ENCODE assay signal across 11 cellular contexts in genomic region chrX:2875798-2876399, GRCh38. TPM values are rescaled to one million over a fixed set of nuclear protein-coding genes. Genes with fewer than 3 reads are reported as not detected.
DNase-seq lines count a peak whose midpoint lies in the region; ATAC-seq and TF ChIP-seq lines count a peak whose summit lies in the region.
"Had no signal": no experiment of that assay in that cellular context is flagged by ENCODE, and none has a peak within 500 bp of the region (broad histone marks: within the 10 kb centered on the region; RNA-seq: fewer than 3 reads in every experiment).

No MANE protein-coding gene starts in this region.

- no peak overlapping the region for H2AFZ ChIP-seq in OCI-LY3 (ENCODE audit: low read depth, low read length)

- ATAC-seq in heart right ventricle, result no peak
- no peak for ATAC-seq in right cardiac atrium
- ATAC-seq in GM18519 (IDR thresholded peaks at IDR 0.05; ENCODE audit: low FRiP score, unreplicated experiment), result no peak

- H3K36me3 ChIP-seq in heart right ventricle (no peaks in the 10 kb centered on the region), OCI-LY3 (replicated peaks; ENCODE audit: low read depth, low read length) (no peaks in the 10 kb centered on the region), esophagus muscularis mucosa (no peaks in the 10 kb centered on the region)

- POLR2A ChIA-PET in GM10248 (lab: Yijun Ruan, JAX), result no interaction called here

- no peaks in the 10 kb centered on the region for H4K20me1 ChIP-seq in OCI-LY3 (ENCODE audit: insufficient read depth, low read length)

- H3K9me3 ChIP-seq in heart right ventricle (peaks cover 0 to 4% (median 0%) of the 10 kb centered on the region in 11 donors), right cardiac atrium (ENCODE audit: control insufficient read depth, low read length) (no peaks in the 10 kb centered on the region), OCI-LY3 (ENCODE audit: insufficient read depth, low read length) (no peaks in the 10 kb centered on the region), esophagus muscularis mucosa (no peaks in the 10 kb centered on the region)

- H3K27me3 ChIP-seq in heart right ventricle (no peaks in the 10 kb centered on the region), right cardiac atrium (ENCODE audit: control insufficient read depth, insufficient read depth) (no peaks in the 10 kb centered on the region), OCI-LY3 (ENCODE audit: low read depth, low read length) (no peaks in the 10 kb centered on the region), esophagus muscularis mucosa (no peaks in the 10 kb centered on the region)

- H3K27ac ChIP-seq in heart right ventricle (no peak overlapping the region), right cardiac atrium (ENCODE audit: low read length) (no peak overlapping the region), OCI-LY3 (ENCODE audit: low read length) (no peak overlapping the region), esophagus muscularis mucosa (replicated peaks in 1 of 4) (no peak overlapping the region)

- H3K4me2 ChIP-seq in OCI-LY3 (ENCODE audit: low read length), result no peak overlapping the region

- H3K9me3 Mint-ChIP-seq in type B pancreatic cell, result peaks cover 12% of the 10 kb centered on the region
- H3K9me3 Mint-ChIP-seq: activated naive CD8-positive, alpha-beta T cell treated with anti-CD3 and anti-CD28 coated beads for 36 hours had no signal

- CTCF ChIA-PET in GM10248 (lab: Yijun Ruan, JAX), result no interaction called here

- intact Hi-C loops in heart right ventricle (cut with DNase I), result loop anchor here in 1 of 10 donors (10.0 kb wide), 1 partner anchor 759 kb away; no protein-coding TSS in a partner anchor
- intact Hi-C loops in right cardiac atrium (cut with DNase I), result no loop called here
- intact Hi-C loops in esophagus muscularis mucosa (cut with DNase I), result no loop called here

- no peaks in the 10 kb centered on the region for H3K27me3 Mint-ChIP-seq in type B pancreatic cell

- no peaks in the 10 kb centered on the region for H3K79me2 ChIP-seq in OCI-LY3 (ENCODE audit: low read length)

- TF ChIP-seq POLR2A in esophagus muscularis mucosa (IDR thresholded peaks at IDR 0.05; ENCODE audit: low read depth), result no peak

- TF ChIP-seq CTCF in heart right ventricle (IDR thresholded peaks at IDR 0.05), result peak in 5 of 9 donors; percentile 8 to 40 (median 30)
- TF ChIP-seq CTCF in OCI-LY3 (IDR thresholded peaks at IDR 0.05; ENCODE audit: low read depth, low read length), result peak; percentile 41
- TF ChIP-seq CTCF in esophagus muscularis mucosa (IDR thresholded peaks at IDR 0.05), result peak in 2 of 3 experiments; percentile 10
- peak; percentile 73 for TF ChIP-seq CTCF in type B pancreatic cell (conservative IDR thresholded peaks at IDR 0.05)
- no peak for TF ChIP-seq CTCF in GM10248 (IDR thresholded peaks at IDR 0.05; ENCODE audit: control extremely low read depth, extremely low read depth, low read depth, missing control alignments)

- no peak for TF ChIP-seq EP300 in esophagus muscularis mucosa (IDR thresholded peaks at IDR 0.05)

- H3K4me3 Mint-ChIP-seq in type B pancreatic cell, result no peak overlapping the region
- H3K4me3 Mint-ChIP-seq: activated naive CD8-positive, alpha-beta T cell treated with anti-CD3 and anti-CD28 coated beads for 36 hours had no signal

- H3K4me3 ChIP-seq in heart right ventricle (no peak overlapping the region), right cardiac atrium (ENCODE audit: low read length) (no peak overlapping the region), OCI-LY3 (ENCODE audit: low read length) (no peak overlapping the region), esophagus muscularis mucosa (no peak overlapping the region)

- WGBS in heart right ventricle, 2 donors, result 68 to 75% methylated on average over 6 of the region's 6 CpGs
- 79% methylated on average over 6 of the region's 6 CpGs for WGBS in right cardiac atrium
- 85% methylated on average over 6 of the region's 6 CpGs for WGBS in esophagus muscularis mucosa

- peaks cover 36% of the 10 kb centered on the region for H3K36me3 Mint-ChIP-seq in type B pancreatic cell
- H3K36me3 Mint-ChIP-seq: activated naive CD8-positive, alpha-beta T cell treated with anti-CD3 and anti-CD28 coated beads for 36 hours had no signal

- DNase-seq in heart right ventricle, result no peak
- no peak for DNase-seq in right cardiac atrium
- no peak for DNase-seq in esophagus muscularis mucosa (ENCODE audit: extremely low spot score)
- DNase-seq in type B pancreatic cell (ENCODE audit: extremely low spot score, unreplicated experiment), result no peak
- DNase-seq in GM10248 (ENCODE audit: extremely low spot score), result no peak
- DNase-seq in NCI-H2196 (lab: John Stamatoyannopoulos, UW; ENCODE audit: unreplicated experiment), result no peak
- DNase-seq: activated naive CD8-positive, alpha-beta T cell treated with anti-CD3 and anti-CD28 coated beads for 36 hours; hypothalamus; substantia nigra had no signal

- no peak overlapping the region for H3K9ac ChIP-seq in OCI-LY3 (ENCODE audit: low read length)

- no peaks in the 10 kb centered on the region for H3K4me1 Mint-ChIP-seq in type B pancreatic cell (ENCODE audit: unreplicated experiment)
- H3K4me1 Mint-ChIP-seq: activated naive CD8-positive, alpha-beta T cell treated with anti-CD3 and anti-CD28 coated beads for 36 hours had no signal

- no peak overlapping the region for H3K27ac Mint-ChIP-seq in type B pancreatic cell
- H3K27ac Mint-ChIP-seq: activated naive CD8-positive, alpha-beta T cell treated with anti-CD3 and anti-CD28 coated beads for 36 hours had no signal

- H3K4me1 ChIP-seq in heart right ventricle (no peaks in the 10 kb centered on the region), right cardiac atrium (ENCODE audit: control insufficient read depth, insufficient read depth, low read length) (no peaks in the 10 kb centered on the region), OCI-LY3 (ENCODE audit: low read length) (peaks cover 8% of the 10 kb centered on the region), esophagus muscularis mucosa (no peaks in the 10 kb centered on the region)

RNA-seq across cellular contexts. Expression of gene GYG2, which starts 47.2 kb away (rescaled TPM):
- 1 to 10 TPM in 6 of 10 donors, under 1 TPM in 4; 0.32 to 6.8 (median 1.1) TPM for total RNA-seq in heart right ventricle
- polyA plus RNA-seq in heart right ventricle, result 1 to 10 TPM in 1 of 2 donors, under 1 TPM in 1; 0.73 to 1.3 TPM
- 1 to 10 TPM in 2 of 4 donors, under 1 TPM in 2; 0.26 to 4.5 (median 1.1) TPM for total RNA-seq in right cardiac atrium
- polyA plus RNA-seq in right cardiac atrium, result 1.1 TPM
- total RNA-seq in esophagus muscularis mucosa, result 10 to 100 TPM in 2 of 4 donors, 1 to 10 TPM in 2; 4.6 to 18.1 (median 8.6) TPM
- total RNA-seq in type B pancreatic cell (ENCODE audit: low replicate concordance), result 19.7 and 49.2 TPM in 2 replicates
- total RNA-seq: activated naive CD8-positive, alpha-beta T cell treated with anti-CD3 and anti-CD28 coated beads for 36 hours had no signal

RNA-seq across cellular contexts. Expression of gene ARSD, which starts 53.2 kb away (rescaled TPM):
- total RNA-seq in heart right ventricle (10 to 100 TPM in 4 of 10 donors, 1 to 10 TPM in 6; 4.6 to 19.0 (median 8.8) TPM), right cardiac atrium (10 to 100 TPM in 1 of 4 donors, 1 to 10 TPM in 3; 6.6 to 12.6 (median 7.6) TPM), esophagus muscularis mucosa (10 to 100 TPM; 11.6 to 20.3 (median 14.9) TPM), type B pancreatic cell (ENCODE audit: low replicate concordance) (38.7 and 54.6 TPM in 2 replicates)
- polyA plus RNA-seq in heart right ventricle (1 to 10 TPM; 4.2 to 5.8 TPM), right cardiac atrium (3.6 TPM)
